ENCODE assay signal across 11 cellular contexts in genomic region chr4:94036964-94037363, GRCh38.
A peak's percentile ranks its signal among the peaks of the same experiment; 100 is the strongest.
DNase-seq lines count a peak whose midpoint lies in the region; ATAC-seq and TF ChIP-seq lines count a peak whose summit lies in the region.
"Had no signal": no experiment of that assay in that cellular context is flagged by ENCODE, and none has a peak within 500 bp of the region (broad histone marks: within the 10 kb centered on the region; RNA-seq: fewer than 3 reads in every experiment).

No MANE protein-coding gene starts in this region.

- TF ChIP-seq CTCF in foreskin keratinocyte (conservative IDR thresholded peaks at IDR 0.05): no peak

- peak; percentile 4 for DNase-seq in GM19240 (ENCODE audit: insufficient read length, low spot score)
- DNase-seq in UCSD-AML1 (lab: John Stamatoyannopoulos, UW; ENCODE audit: unreplicated experiment): peak; percentile 4
- DNase-seq in HuH-7.5 (ENCODE audit: low spot score): no peak
- DNase-seq in foreskin keratinocyte: no peak
- no peak for DNase-seq in NCI-H1092 (lab: John Stamatoyannopoulos, UW)
- no peak for DNase-seq in NCI-H446 treated with DMSO at 0.1 percent for 48 hours (lab: John Stamatoyannopoulos, UW)
- DNase-seq: activated CD4-positive, alpha-beta T cell treated with anti-CD3 and anti-CD28 coated beads for 48 hours; CD8-positive, alpha-beta T cell; left colon; NCI-H2029 had no signal

- no peaks in the 10 kb centered on the region for H3K4me1 ChIP-seq in foreskin keratinocyte

- ATAC-seq in HG02884 (IDR thresholded peaks at IDR 0.05; ENCODE audit: unreplicated experiment) (peak; percentile 94), foreskin keratinocyte (no peak)
- ATAC-seq: CD8-positive, alpha-beta T cell; left colon had no signal

- H3K27me3 ChIP-seq in foreskin keratinocyte: no peaks in the 10 kb centered on the region

- no peak overlapping the region for H3K27ac ChIP-seq in foreskin keratinocyte

Comparison
In these comparisons a context has a peak if more than half of its experiments do, and no peak if none do; other contexts are left out.
1. DNase-seq: peak in GM19240 (single experiment) and UCSD-AML1 (single experiment); none in HuH-7.5 (single experiment), foreskin keratinocyte (0 of 2), NCI-H1092 (single experiment) and NCI-H446 treated with DMSO at 0.1 percent for 48 hours (single experiment).